12 cellular contexts compared by ENCODE assay signal in genomic region chr16:3066440-3066748, GRCh38. TPM values are rescaled to one million over a fixed set of nuclear protein-coding genes. Genes with fewer than 3 reads are reported as not detected.
DNase-seq lines count a peak whose midpoint lies in the region; ATAC-seq and TF ChIP-seq lines count a peak whose summit lies in the region.
"Had no signal": no experiment of that assay in that cellular context is flagged by ENCODE, and none has a peak within 500 bp of the region (broad histone marks: within the 10 kb centered on the region; RNA-seq: fewer than 3 reads in every experiment).

No MANE protein-coding gene starts in this region.

- ATAC-seq in lower lobe of right lung (peak in 1 of 2 donors; percentile 10), thoracic aorta (ENCODE audit: insufficient number of reproducible peaks, low FRiP score, low read depth) (no peak)

- TF ChIP-seq CTCF in lower lobe of right lung (IDR thresholded peaks at IDR 0.05), result no peak
- no peak for TF ChIP-seq CTCF in thoracic aorta (IDR thresholded peaks at IDR 0.05)

- no peaks in the 10 kb centered on the region for H3K27me3 ChIP-seq in lower lobe of right lung (ENCODE audit: low read depth)
- no peaks in the 10 kb centered on the region for H3K27me3 ChIP-seq in thoracic aorta (replicated peaks; ENCODE audit: insufficient read depth)
- H3K27me3 ChIP-seq: adrenal gland had no signal

- H3K4me3 Mint-ChIP-seq in activated naive CD8-positive, alpha-beta T cell treated with anti-CD3 and anti-CD28 coated beads for 36 hours, result peak overlapping the region; percentile 100

- no peaks in the 10 kb centered on the region for H3K27me3 Mint-ChIP-seq in activated naive CD8-positive, alpha-beta T cell treated with anti-CD3 and anti-CD28 coated beads for 36 hours

- DNase-seq in activated gamma-delta T cell treated with Interleukin-2 at 50 U/mL for 16 hours (peak; percentile 3), activated gamma-delta T cell (lab: John Stamatoyannopoulos, UW) (no peak), lower lobe of right lung (no peak), thoracic aorta (ENCODE audit: low spot score) (no peak), NCI-H2081 treated with DMSO at 0.1 percent for 48 hours (lab: John Stamatoyannopoulos, UW) (no peak), posterior cingulate gyrus (no peak), SW480 (ENCODE audit: low spot score) (no peak)
- no peak for DNase-seq in activated naive CD8-positive, alpha-beta T cell treated with anti-CD3 and anti-CD28 coated beads for 36 hours
- DNase-seq: adrenal gland, mesendoderm, NCI-H510A had no signal

- H3K4me1 ChIP-seq in lower lobe of right lung (peaks cover 26% of the 10 kb centered on the region), thoracic aorta (ENCODE audit: control insufficient read depth in 1 of 2, low read depth in 2 of 2) (peaks cover 11 to 23% of the 10 kb centered on the region in 2 donors)

- peak overlapping the region; percentile 100 for H3K27ac Mint-ChIP-seq in activated naive CD8-positive, alpha-beta T cell treated with anti-CD3 and anti-CD28 coated beads for 36 hours

- H3K36me3 Mint-ChIP-seq in activated naive CD8-positive, alpha-beta T cell treated with anti-CD3 and anti-CD28 coated beads for 36 hours, result peaks cover 49% of the 10 kb centered on the region

- H3K27ac ChIP-seq in lower lobe of right lung (peak overlapping the region; percentile 80), thoracic aorta (no peak overlapping the region)
- H3K27ac ChIP-seq: adrenal gland had no signal

- peak overlapping the region; percentile 59 for H3K4me3 ChIP-seq in lower lobe of right lung
- H3K4me3 ChIP-seq in thoracic aorta, result peak overlapping the region; percentile 64

- peaks cover 44% of the 10 kb centered on the region for H3K4me1 Mint-ChIP-seq in activated naive CD8-positive, alpha-beta T cell treated with anti-CD3 and anti-CD28 coated beads for 36 hours

- intact Hi-C loops in lower lobe of right lung (cut with DNase I), result no loop called here
- intact Hi-C loops in posterior cingulate gyrus (cut with DNase I), result no loop called here

- no peaks in the 10 kb centered on the region for H3K9me3 ChIP-seq in lower lobe of right lung
- no peaks in the 10 kb centered on the region for H3K9me3 ChIP-seq in thoracic aorta
- H3K9me3 ChIP-seq: adrenal gland had no signal

- H3K36me3 ChIP-seq in lower lobe of right lung (peaks cover 4% of the 10 kb centered on the region), thoracic aorta (no peaks in the 10 kb centered on the region)
- H3K36me3 ChIP-seq: adrenal gland had no signal

- H3K9me3 Mint-ChIP-seq in activated naive CD8-positive, alpha-beta T cell treated with anti-CD3 and anti-CD28 coated beads for 36 hours, result no peaks in the 10 kb centered on the region

RNA-seq across cellular contexts. Expression of gene IL32, which starts 1.0 kb away (rescaled TPM):
- total RNA-seq in activated naive CD8-positive, alpha-beta T cell treated with anti-CD3 and anti-CD28 coated beads for 36 hours, result 1,000 to 10,000 TPM; 1,056 to 1,060 TPM
- total RNA-seq in lower lobe of right lung (79.1 TPM), thoracic aorta (10 to 100 TPM; 42.4 to 55.4 TPM)

RNA-seq across cellular contexts. Expression of gene MMP25, which starts 20.0 kb away (rescaled TPM):
- 1 to 10 TPM in 1 of 2 experiments, under 1 TPM in 1; 0.99 to 1.6 TPM for total RNA-seq in activated naive CD8-positive, alpha-beta T cell treated with anti-CD3 and anti-CD28 coated beads for 36 hours
- total RNA-seq in lower lobe of right lung, result 22.7 TPM
- 1 to 10 TPM in 1 of 2 donors, not detected in 1; 4.2 TPM for total RNA-seq in thoracic aorta
- total RNA-seq: fibroblast of lung had no signal

RNA-seq across cellular contexts. Expression of gene BICDL2, which starts 29.6 kb away (rescaled TPM):
- under 1 TPM; 0.31 to 0.56 TPM for total RNA-seq in activated naive CD8-positive, alpha-beta T cell treated with anti-CD3 and anti-CD28 coated beads for 36 hours
- total RNA-seq in lower lobe of right lung (19.5 TPM), thoracic aorta (1 to 10 TPM in 1 of 2 donors, not detected in 1; 1.1 TPM)
- total RNA-seq: fibroblast of lung had no signal

RNA-seq across cellular contexts. Expression of gene ZSCAN10, which starts 32.7 kb away (rescaled TPM):
- not detected for total RNA-seq in activated naive CD8-positive, alpha-beta T cell treated with anti-CD3 and anti-CD28 coated beads for 36 hours
- total RNA-seq in lower lobe of right lung (not detected), thoracic aorta (not detected)
- total RNA-seq: fibroblast of lung had no signal

RNA-seq across cellular contexts. Expression of gene THOC6, which starts 42.6 kb away (rescaled TPM):
- 10 to 100 TPM; 48.7 to 53.1 TPM for total RNA-seq in activated naive CD8-positive, alpha-beta T cell treated with anti-CD3 and anti-CD28 coated beads for 36 hours
- 26.8 TPM for total RNA-seq in lower lobe of right lung
- 10 to 100 TPM; 19.0 to 24.7 TPM for total RNA-seq in thoracic aorta

Comparison
In these comparisons a context has a peak if more than half of its experiments do, and no peak if none do; other contexts are left out.
1. RNA of gene IL32, which starts 1.0 kb away (total RNA-seq): 1,056 to 1,060 TPM in activated naive CD8-positive, alpha-beta T cell treated with anti-CD3 and anti-CD28 coated beads for 36 hours; 79.1 TPM in lower lobe of right lung (single experiment) and 42.4 to 55.4 TPM in thoracic aorta; every median in the first group is over 10 times any median in the second.